Comparison of ENCODE assay signal across 1 cellular context in genomic region chr19:44649578-44650145, GRCh38.
TF ChIP-seq lines count a peak whose summit lies in the region.

No MANE protein-coding gene starts in this region.

TF ChIP-seq in HepG2, 621 proteins besides CTCF, POLR2A, EP300 and RAD21:
- TF ChIP-seq JDP2 (CRISPR knock-in tag; IDR thresholded peaks at IDR 0.05; ENCODE audit: borderline replicate concordance) (no peak), HNRNPL (IDR thresholded peaks at IDR 0.05; ENCODE audit: low read depth, low read length) (0 out of 2 replicates have a peak, but pooled peaks have one; percentile 18), ZNF777 (CRISPR knock-in tag; IDR thresholded peaks at IDR 0.05) (no peak), ZNF609 (CRISPR knock-in tag; IDR thresholded peaks at IDR 0.05; ENCODE audit: borderline replicate concordance) (no peak), ZNF616 (CRISPR knock-in tag; IDR thresholded peaks at IDR 0.05; ENCODE audit: low read depth) (no peak), KLF15 (CRISPR knock-in tag; IDR thresholded peaks at IDR 0.05; ENCODE audit: borderline replicate concordance) (no peak), RBFOX2 (IDR thresholded peaks at IDR 0.05; ENCODE audit: low read depth, low read length) (0 out of 2 replicates have a peak, but pooled peaks have one; percentile 31), POLR2AphosphoS2 (IDR thresholded peaks at IDR 0.05; ENCODE audit: low read depth, low read length) (no peak), MIER2 (CRISPR knock-in tag; IDR thresholded peaks at IDR 0.05) (no peak), SPEN (CRISPR knock-in tag; IDR thresholded peaks at IDR 0.05; ENCODE audit: low read depth) (no peak)
- TF ChIP-seq, protein P1, sequence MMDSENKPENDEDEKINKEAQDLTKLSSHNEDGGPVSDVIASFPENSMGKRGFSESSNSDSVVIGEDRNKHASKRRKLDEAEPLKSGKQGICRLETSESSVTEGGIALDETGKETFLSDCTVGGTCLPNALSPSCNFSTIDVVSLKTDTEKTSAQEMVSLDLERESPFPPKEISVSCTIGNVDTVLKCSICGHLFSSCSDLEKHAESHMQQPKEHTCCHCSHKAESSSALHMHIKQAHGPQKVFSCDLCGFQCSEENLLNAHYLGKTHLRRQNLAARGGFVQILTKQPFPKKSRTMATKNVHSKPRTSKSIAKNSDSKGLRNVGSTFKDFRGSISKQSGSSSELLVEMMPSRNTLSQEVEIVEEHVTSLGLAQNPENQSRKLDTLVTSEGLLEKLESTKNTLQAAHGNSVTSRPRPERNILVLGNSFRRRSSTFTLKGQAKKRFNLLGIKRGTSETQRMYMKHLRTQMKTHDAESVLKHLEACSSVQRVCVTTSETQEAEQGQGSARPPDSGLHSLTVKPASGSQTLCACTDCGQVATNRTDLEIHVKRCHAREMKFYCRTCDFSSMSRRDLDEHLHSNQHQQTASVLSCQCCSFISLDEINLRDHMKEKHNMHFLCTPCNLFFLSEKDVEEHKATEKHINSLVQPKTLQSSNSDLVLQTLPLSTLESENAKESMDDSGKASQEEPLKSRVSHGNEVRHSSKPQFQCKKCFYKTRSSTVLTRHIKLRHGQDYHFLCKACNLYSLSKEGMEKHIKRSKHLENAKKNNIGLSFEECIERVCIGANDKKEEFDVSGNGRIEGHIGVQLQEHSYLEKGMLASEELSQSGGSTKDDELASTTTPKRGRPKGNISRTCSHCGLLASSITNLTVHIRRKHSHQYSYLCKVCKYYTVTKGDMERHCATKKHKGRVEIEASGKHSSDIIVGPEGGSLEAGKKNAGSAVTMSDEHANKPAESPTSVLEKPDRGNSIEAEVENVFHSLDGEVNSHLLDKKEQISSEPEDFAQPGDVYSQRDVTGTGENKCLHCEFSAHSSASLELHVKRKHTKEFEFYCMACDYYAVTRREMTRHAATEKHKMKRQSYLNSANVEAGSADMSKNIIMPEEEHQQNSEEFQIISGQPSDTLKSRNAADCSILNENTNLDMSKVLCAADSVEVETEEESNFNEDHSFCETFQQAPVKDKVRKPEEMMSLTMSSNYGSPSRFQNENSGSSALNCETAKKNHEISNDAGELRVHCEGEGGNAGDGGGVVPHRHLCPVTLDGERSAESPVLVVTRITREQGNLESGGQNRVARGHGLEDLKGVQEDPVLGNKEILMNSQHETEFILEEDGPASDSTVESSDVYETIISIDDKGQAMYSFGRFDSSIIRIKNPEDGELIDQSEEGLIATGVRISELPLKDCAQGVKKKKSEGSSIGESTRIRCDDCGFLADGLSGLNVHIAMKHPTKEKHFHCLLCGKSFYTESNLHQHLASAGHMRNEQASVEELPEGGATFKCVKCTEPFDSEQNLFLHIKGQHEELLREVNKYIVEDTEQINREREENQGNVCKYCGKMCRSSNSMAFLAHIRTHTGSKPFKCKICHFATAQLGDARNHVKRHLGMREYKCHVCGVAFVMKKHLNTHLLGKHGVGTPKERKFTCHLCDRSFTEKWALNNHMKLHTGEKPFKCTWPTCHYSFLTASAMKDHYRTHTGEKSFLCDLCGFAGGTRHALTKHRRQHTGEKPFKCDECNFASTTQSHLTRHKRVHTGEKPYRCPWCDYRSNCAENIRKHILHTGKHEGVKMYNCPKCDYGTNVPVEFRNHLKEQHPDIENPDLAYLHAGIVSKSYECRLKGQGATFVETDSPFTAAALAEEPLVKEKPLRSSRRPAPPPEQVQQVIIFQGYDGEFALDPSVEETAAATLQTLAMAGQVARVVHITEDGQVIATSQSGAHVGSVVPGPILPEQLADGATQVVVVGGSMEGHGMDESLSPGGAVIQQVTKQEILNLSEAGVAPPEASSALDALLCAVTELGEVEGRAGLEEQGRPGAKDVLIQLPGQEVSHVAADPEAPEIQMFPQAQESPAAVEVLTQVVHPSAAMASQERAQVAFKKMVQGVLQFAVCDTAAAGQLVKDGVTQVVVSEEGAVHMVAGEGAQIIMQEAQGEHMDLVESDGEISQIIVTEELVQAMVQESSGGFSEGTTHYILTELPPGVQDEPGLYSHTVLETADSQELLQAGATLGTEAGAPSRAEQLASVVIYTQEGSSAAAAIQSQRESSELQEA (CRISPR knock-in tag; IDR thresholded peaks at IDR 0.05; ENCODE audit: not compliant biosample characterization), result no peak
- TF ChIP-seq, protein P2, sequence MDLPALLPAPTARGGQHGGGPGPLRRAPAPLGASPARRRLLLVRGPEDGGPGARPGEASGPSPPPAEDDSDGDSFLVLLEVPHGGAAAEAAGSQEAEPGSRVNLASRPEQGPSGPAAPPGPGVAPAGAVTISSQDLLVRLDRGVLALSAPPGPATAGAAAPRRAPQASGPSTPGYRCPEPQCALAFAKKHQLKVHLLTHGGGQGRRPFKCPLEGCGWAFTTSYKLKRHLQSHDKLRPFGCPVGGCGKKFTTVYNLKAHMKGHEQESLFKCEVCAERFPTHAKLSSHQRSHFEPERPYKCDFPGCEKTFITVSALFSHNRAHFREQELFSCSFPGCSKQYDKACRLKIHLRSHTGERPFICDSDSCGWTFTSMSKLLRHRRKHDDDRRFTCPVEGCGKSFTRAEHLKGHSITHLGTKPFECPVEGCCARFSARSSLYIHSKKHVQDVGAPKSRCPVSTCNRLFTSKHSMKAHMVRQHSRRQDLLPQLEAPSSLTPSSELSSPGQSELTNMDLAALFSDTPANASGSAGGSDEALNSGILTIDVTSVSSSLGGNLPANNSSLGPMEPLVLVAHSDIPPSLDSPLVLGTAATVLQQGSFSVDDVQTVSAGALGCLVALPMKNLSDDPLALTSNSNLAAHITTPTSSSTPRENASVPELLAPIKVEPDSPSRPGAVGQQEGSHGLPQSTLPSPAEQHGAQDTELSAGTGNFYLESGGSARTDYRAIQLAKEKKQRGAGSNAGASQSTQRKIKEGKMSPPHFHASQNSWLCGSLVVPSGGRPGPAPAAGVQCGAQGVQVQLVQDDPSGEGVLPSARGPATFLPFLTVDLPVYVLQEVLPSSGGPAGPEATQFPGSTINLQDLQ (CRISPR knock-in tag; IDR thresholded peaks at IDR 0.05), result no peak
- TF ChIP-seq, protein P3, sequence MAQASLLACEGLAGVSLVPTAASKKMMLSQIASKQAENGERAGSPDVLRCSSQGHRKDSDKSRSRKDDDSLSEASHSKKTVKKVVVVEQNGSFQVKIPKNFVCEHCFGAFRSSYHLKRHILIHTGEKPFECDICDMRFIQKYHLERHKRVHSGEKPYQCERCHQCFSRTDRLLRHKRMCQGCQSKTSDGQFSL (CRISPR knock-in tag; IDR thresholded peaks at IDR 0.05), result no peak
- TF ChIP-seq, protein P4, sequence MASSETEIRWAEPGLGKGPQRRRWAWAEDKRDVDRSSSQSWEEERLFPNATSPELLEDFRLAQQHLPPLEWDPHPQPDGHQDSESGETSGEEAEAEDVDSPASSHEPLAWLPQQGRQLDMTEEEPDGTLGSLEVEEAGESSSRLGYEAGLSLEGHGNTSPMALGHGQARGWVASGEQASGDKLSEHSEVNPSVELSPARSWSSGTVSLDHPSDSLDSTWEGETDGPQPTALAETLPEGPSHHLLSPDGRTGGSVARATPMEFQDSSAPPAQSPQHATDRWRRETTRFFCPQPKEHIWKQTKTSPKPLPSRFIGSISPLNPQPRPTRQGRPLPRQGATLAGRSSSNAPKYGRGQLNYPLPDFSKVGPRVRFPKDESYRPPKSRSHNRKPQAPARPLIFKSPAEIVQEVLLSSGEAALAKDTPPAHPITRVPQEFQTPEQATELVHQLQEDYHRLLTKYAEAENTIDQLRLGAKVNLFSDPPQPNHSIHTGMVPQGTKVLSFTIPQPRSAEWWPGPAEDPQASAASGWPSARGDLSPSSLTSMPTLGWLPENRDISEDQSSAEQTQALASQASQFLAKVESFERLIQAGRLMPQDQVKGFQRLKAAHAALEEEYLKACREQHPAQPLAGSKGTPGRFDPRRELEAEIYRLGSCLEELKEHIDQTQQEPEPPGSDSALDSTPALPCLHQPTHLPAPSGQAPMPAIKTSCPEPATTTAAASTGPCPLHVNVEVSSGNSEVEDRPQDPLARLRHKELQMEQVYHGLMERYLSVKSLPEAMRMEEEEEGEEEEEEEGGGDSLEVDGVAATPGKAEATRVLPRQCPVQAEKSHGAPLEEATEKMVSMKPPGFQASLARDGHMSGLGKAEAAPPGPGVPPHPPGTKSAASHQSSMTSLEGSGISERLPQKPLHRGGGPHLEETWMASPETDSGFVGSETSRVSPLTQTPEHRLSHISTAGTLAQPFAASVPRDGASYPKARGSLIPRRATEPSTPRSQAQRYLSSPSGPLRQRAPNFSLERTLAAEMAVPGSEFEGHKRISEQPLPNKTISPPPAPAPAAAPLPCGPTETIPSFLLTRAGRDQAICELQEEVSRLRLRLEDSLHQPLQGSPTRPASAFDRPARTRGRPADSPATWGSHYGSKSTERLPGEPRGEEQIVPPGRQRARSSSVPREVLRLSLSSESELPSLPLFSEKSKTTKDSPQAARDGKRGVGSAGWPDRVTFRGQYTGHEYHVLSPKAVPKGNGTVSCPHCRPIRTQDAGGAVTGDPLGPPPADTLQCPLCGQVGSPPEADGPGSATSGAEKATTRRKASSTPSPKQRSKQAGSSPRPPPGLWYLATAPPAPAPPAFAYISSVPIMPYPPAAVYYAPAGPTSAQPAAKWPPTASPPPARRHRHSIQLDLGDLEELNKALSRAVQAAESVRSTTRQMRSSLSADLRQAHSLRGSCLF (CRISPR knock-in tag; IDR thresholded peaks at IDR 0.05; ENCODE audit: borderline replicate concordance), result no peak
